ENCODE assay signal across 19 cellular contexts in genomic region chr12:106178582-106178981, GRCh38. TPM values are rescaled to one million over a fixed set of nuclear protein-coding genes. Genes with fewer than 3 reads are reported as not detected.
DNase-seq lines count a peak whose midpoint lies in the region; ATAC-seq, FAIRE-seq and TF ChIP-seq lines count a peak whose summit lies in the region.
"Had no signal": no experiment of that assay in that cellular context is flagged by ENCODE, and none has a peak within 500 bp of the region (broad histone marks: within the 10 kb centered on the region; RNA-seq: fewer than 3 reads in every experiment).

No MANE protein-coding gene starts in this region.

- H3K27ac ChIP-seq in ectodermal cell (ENCODE audit: insufficient read depth, low read depth, low read length, poor library complexity, severe bottlenecking) (peak overlapping the region; percentile 70), thyroid gland (peak overlapping the region in 2 of 3 donors; percentile 24 to 36), caudate nucleus (ENCODE audit: low read depth, low read length) (no peak overlapping the region), kidney (ENCODE audit: low read depth in 2 of 2, low read length in 2 of 2) (no peak overlapping the region)
- H3K27ac ChIP-seq: C4-2B, thoracic aorta had no signal

- 74 to 78% methylated on average over 6 of the region's 6 CpGs for WGBS in ectodermal cell, 2 experiments
- WGBS in thyroid gland, 2 donors: 77 to 82% methylated on average over 6 of the region's 6 CpGs

- no peak for FAIRE-seq in kidney (lab: Jason Lieb, UNC)
- FAIRE-seq: A204.1 had no signal

- H3K4me1 Mint-ChIP-seq in nephron progenitor cell (peaks cover 81% of the 10 kb centered on the region), T-cell (no peaks in the 10 kb centered on the region)
- H3K4me1 Mint-ChIP-seq: activated CD8-positive, alpha-beta memory T cell treated with anti-CD3 and anti-CD28 coated beads, Interleukin-2, amount 10 ng/mL, durations not matched to agents 7 days and 5 days; naive B cell had no signal

- H3K9me3 ChIP-seq in ectodermal cell (ENCODE audit: control insufficient read depth, low read length) (no peaks in the 10 kb centered on the region), thyroid gland (no peaks in the 10 kb centered on the region), kidney (ENCODE audit: control insufficient read depth in 1 of 2, low read length in 2 of 2) (no peaks in the 10 kb centered on the region)
- H3K9me3 ChIP-seq: thoracic aorta had no signal

- H3K4me1 ChIP-seq in ectodermal cell (ENCODE audit: control insufficient read depth, insufficient read depth, low read length): peaks cover 21% of the 10 kb centered on the region
- peaks cover 8 to 23% of the 10 kb centered on the region in 2 donors for H3K4me1 ChIP-seq in thyroid gland
- H3K4me1 ChIP-seq in kidney (ENCODE audit: control insufficient read depth in 1 of 2, insufficient read depth in 1 of 2, low read depth in 1 of 2, low read length in 2 of 2): no peaks in the 10 kb centered on the region

- H3K27me3 Mint-ChIP-seq in nephron progenitor cell (ENCODE audit: low read depth, poor library complexity) (no peaks in the 10 kb centered on the region), T-cell (peaks cover 11 to 12% of the 10 kb centered on the region in 2 donors)

- TF ChIP-seq CTCF in nephron progenitor cell (IDR thresholded peaks at IDR 0.05) (no peak), thyroid gland (IDR thresholded peaks at IDR 0.05) (no peak), kidney (IDR thresholded peaks at IDR 0.05; ENCODE audit: borderline replicate concordance, extremely low read depth, insufficient read depth) (no peak)

- no peaks in the 10 kb centered on the region for H3K27me3 ChIP-seq in ectodermal cell (ENCODE audit: control insufficient read depth, insufficient read depth, low read length, poor library complexity, severe bottlenecking)
- H3K27me3 ChIP-seq in thyroid gland: no peaks in the 10 kb centered on the region

- H3K4me3 ChIP-seq in ectodermal cell (ENCODE audit: insufficient read depth, low read depth, low read length) (no peak overlapping the region), thyroid gland (replicated peaks in 1 of 3) (no peak overlapping the region), kidney (ENCODE audit: low read length in 2 of 2) (no peak overlapping the region)
- H3K4me3 ChIP-seq: thoracic aorta had no signal

- no peaks in the 10 kb centered on the region for H3K36me3 ChIP-seq in ectodermal cell (ENCODE audit: control insufficient read depth, insufficient read depth, low read length)
- no peaks in the 10 kb centered on the region for H3K36me3 ChIP-seq in thyroid gland
- H3K36me3 ChIP-seq in kidney (ENCODE audit: control insufficient read depth in 1 of 2, insufficient read depth in 2 of 2, low read length in 2 of 2): no peaks in the 10 kb centered on the region
- H3K36me3 ChIP-seq: thoracic aorta had no signal

- POLR2A ChIA-PET in T-cell (lab: Charles Lee): no interaction called here

- no peak for ATAC-seq in T-cell (replicated peaks in 1 of 4)
- ATAC-seq: activated CD4-positive, CD25-positive, alpha-beta regulatory T cell treated with anti-CD3 and anti-CD28 coated beads, Interleukin-2, amount 50 U/mL, for 24 hours; activated CD8-positive, alpha-beta memory T cell treated with anti-CD3 and anti-CD28 coated beads, Interleukin-2, amount 10 ng/mL, durations not matched to agents 7 days and 5 days had no signal

- peak; percentile 21 for DNase-seq in NCI-H510A treated with DMSO at 0.1 percent for 48 hours (lab: John Stamatoyannopoulos, UW)
- DNase-seq in NCI-H510A (lab: John Stamatoyannopoulos, UW): no peak
- DNase-seq in nephron progenitor cell: peak; percentile 47
- DNase-seq in thyroid gland: no peak
- DNase-seq in caudate nucleus (lab: John Stamatoyannopoulos, UW): no peak
- DNase-seq in kidney: no peak
- no peak for DNase-seq in T-cell
- DNase-seq: activated CD8-positive, alpha-beta memory T cell treated with anti-CD3 and anti-CD28 coated beads, Interleukin-2, amount 10 ng/mL, durations not matched to agents 7 days and 5 days; activated effector memory CD4-positive, alpha-beta T cell treated with anti-CD3 and anti-CD28 coated beads, Interleukin-2, amount 50 U/mL, for 16 hours; anterior cingulate cortex; cortex of kidney; GOT3; naive B cell had no signal

- no peak for TF ChIP-seq POLR2A in thyroid gland (IDR thresholded peaks at IDR 0.05)

- H3K36me3 Mint-ChIP-seq in nephron progenitor cell (ENCODE audit: low read depth) (no peaks in the 10 kb centered on the region), T-cell (no peaks in the 10 kb centered on the region)
- H3K36me3 Mint-ChIP-seq: activated CD8-positive, alpha-beta memory T cell treated with anti-CD3 and anti-CD28 coated beads, Interleukin-2, amount 10 ng/mL, durations not matched to agents 7 days and 5 days; naive B cell had no signal

- no peak overlapping the region for H3K9ac ChIP-seq in kidney (ENCODE audit: low read length in 2 of 2)

- H3K9me3 Mint-ChIP-seq in nephron progenitor cell (no peaks in the 10 kb centered on the region), T-cell (no peaks in the 10 kb centered on the region)
- H3K9me3 Mint-ChIP-seq: naive B cell had no signal

- H3K4me3 Mint-ChIP-seq in nephron progenitor cell (peak overlapping the region; percentile 55), T-cell (no peak overlapping the region)
- H3K4me3 Mint-ChIP-seq: activated CD8-positive, alpha-beta memory T cell treated with anti-CD3 and anti-CD28 coated beads, Interleukin-2, amount 10 ng/mL, durations not matched to agents 7 days and 5 days had no signal

- intact Hi-C loops in thyroid gland (cut with DNase I) (no loop called here), kidney (cut with DNase I) (no loop called here)

- CTCF ChIA-PET in T-cell (lab: Charles Lee): no interaction called here

- peak overlapping the region; percentile 100 for H3K27ac Mint-ChIP-seq in nephron progenitor cell
- H3K27ac Mint-ChIP-seq in T-cell: no peak overlapping the region
- H3K27ac Mint-ChIP-seq: activated CD8-positive, alpha-beta memory T cell treated with anti-CD3 and anti-CD28 coated beads, Interleukin-2, amount 10 ng/mL, durations not matched to agents 7 days and 5 days; naive B cell had no signal

RNA-seq across cellular contexts. Expression of gene NUAK1, which starts 39.8 kb away (rescaled TPM):
- polyA plus RNA-seq in ectodermal cell (2013, experiment 1 of 4): 19.1 TPM
- polyA plus RNA-seq in ectodermal cell (2013, experiment 2 of 4): 37.2 TPM
- polyA plus RNA-seq in ectodermal cell (2013, experiment 3 of 4): 16.4 TPM
- 20.8 TPM for polyA plus RNA-seq in ectodermal cell (2013, experiment 4 of 4)
- total RNA-seq in thyroid gland: 10 to 100 TPM in 3 of 4 donors, 1 to 10 TPM in 1; 4.5 to 38.4 (median 10.6) TPM
- 28.8 TPM for total RNA-seq in kidney
- 2.9 TPM for polyA plus RNA-seq in kidney (ENCODE audit: insufficient read depth, low read depth, low replicate concordance)
- under 1 TPM; 0.25 to 0.50 (median 0.30) TPM for total RNA-seq in T-cell
- total RNA-seq: activated CD8-positive, alpha-beta memory T cell treated with anti-CD3 and anti-CD28 coated beads, Interleukin-2, amount 10 ng/mL, durations not matched to agents 7 days and 5 days; T-helper 2 cell treated with Interferon-gamma antibody and Interleukin-4, amounts not matched to agents 100 ng/mL and 5 ng/mL, for 36 hours had no signal

Comparison
In these comparisons a context has a peak if more than half of its experiments do, and no peak if none do; other contexts are left out.
1. DNase-seq: peak in NCI-H510A treated with DMSO at 0.1 percent for 48 hours (single experiment) and nephron progenitor cell (single experiment); none in NCI-H510A (single experiment), thyroid gland (0 of 2), caudate nucleus (0 of 61), kidney (single experiment) and T-cell (0 of 34).
2. H3K27ac ChIP-seq: peak in ectodermal cell (single experiment) and thyroid gland (2 of 3); none in caudate nucleus (single experiment) and kidney (0 of 2).